ENCODE assay signal across 19 cellular contexts in the genomic region with DNA sequence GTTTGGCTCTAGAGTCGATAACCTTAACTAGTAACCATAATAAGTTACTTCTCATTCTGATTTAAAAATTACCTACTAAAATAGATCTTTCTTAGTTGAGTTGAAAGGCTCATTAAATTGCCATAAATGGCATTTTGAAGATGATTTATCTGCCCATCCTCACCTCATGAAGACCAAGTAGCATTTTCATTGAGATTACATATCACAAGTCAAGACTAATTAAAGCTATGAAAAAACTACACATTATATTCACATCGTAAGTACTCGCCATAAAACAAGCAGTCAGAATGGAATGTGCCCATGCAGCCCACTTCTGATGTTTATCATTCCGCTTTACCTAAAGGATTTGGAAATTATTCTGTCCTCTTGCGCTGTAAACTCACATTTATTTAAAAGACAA.
DNase-seq lines count a peak whose midpoint lies in the region; ATAC-seq and TF ChIP-seq lines count a peak whose summit lies in the region.
"Had no signal": no experiment of that assay in that cellular context is flagged by ENCODE, and none has a peak within 500 bp of the region (broad histone marks: within the 10 kb centered on the region; RNA-seq: fewer than 3 reads in every experiment).

No MANE protein-coding gene starts in this region.

- H3K36me3 Mint-ChIP-seq in activated T-helper 17 cell treated with anti-CD3 and anti-CD28 coated beads, Interleukin-2, amount 50 U/mL, for 72 hours (ENCODE audit: low read depth), result no peaks in the 10 kb centered on the region
- H3K36me3 Mint-ChIP-seq: CD8-positive, alpha-beta T cell had no signal

- no TSS peak for BruUV-seq in IMR-90 (replicated peaks; lab: Mats Ljungman, UMichigan)

- CTCF ChIA-PET in IMR-90 (lab: Yijun Ruan, JAX) (no interaction called here), SK-N-SH (lab: Yijun Ruan, JAX) (interaction anchor here (1.0 kb wide), 1 partner anchor 9 kb away, joined by 4 read pairs; no protein-coding TSS in a partner anchor)

- H3K27ac Mint-ChIP-seq in activated T-helper 17 cell treated with anti-CD3 and anti-CD28 coated beads, Interleukin-2, amount 50 U/mL, for 72 hours, result no peak overlapping the region
- H3K27ac Mint-ChIP-seq: B cell; CD4-positive, alpha-beta T cell; CD8-positive, alpha-beta T cell had no signal

- H3K4me3 ChIP-seq in IMR-90 (ENCODE audit: insufficient read depth, low read depth, low read length) (no peak overlapping the region), SK-N-SH (ENCODE audit: low read depth in 2 of 2, low read length in 1 of 2) (no peak overlapping the region), trophoblast cell (ENCODE audit: low read depth, low read length) (no peak overlapping the region)
- H3K4me3 ChIP-seq: A549; BLaER1 treated with 17β-estradiol and CSF1 and Interleukin-3, amounts not matched to agents 10 nM and 100 nM had no signal

- no peak overlapping the region for H2AFZ ChIP-seq in IMR-90 (replicated peaks; ENCODE audit: low read length, poor library complexity)
- no peak overlapping the region for H2AFZ ChIP-seq in SK-N-SH (ENCODE audit: low read depth)
- no peak overlapping the region for H2AFZ ChIP-seq in trophoblast cell (ENCODE audit: insufficient read depth, low read length, poor library complexity)

- H3K18ac ChIP-seq in IMR-90 (ENCODE audit: low read depth, low read length) (no peak overlapping the region), trophoblast cell (ENCODE audit: low read length) (no peak overlapping the region)

- H3K9me3 Mint-ChIP-seq in activated T-helper 17 cell treated with anti-CD3 and anti-CD28 coated beads, Interleukin-2, amount 50 U/mL, for 72 hours, result no peaks in the 10 kb centered on the region
- H3K9me3 Mint-ChIP-seq: CD8-positive, alpha-beta T cell had no signal

- no peaks in the 10 kb centered on the region for H3K36me3 ChIP-seq in IMR-90 (ENCODE audit: control insufficient read depth, insufficient read depth, low read length)
- H3K36me3 ChIP-seq in SK-N-SH (replicated peaks in 1 of 2; ENCODE audit: control insufficient read depth in 1 of 2, insufficient read depth in 2 of 2, low read length in 1 of 2), result no peaks in the 10 kb centered on the region
- H3K36me3 ChIP-seq in trophoblast cell (ENCODE audit: control insufficient read depth in 1 of 2, insufficient read depth in 2 of 2, low read length in 2 of 2), result peaks cover 1 to 2% of the 10 kb centered on the region in 2 experiments
- H3K36me3 ChIP-seq: BLaER1 treated with 17β-estradiol and CSF1 and Interleukin-3, amounts not matched to agents 10 nM and 100 nM had no signal

- DNase-seq in IMR-90 (no peak), SK-N-SH (no peak), amniotic epithelial cell (ENCODE audit: low read depth) (peak; percentile 30), trophoblast cell (peak; percentile 42 to 81), iPS-NIHi7 (ENCODE audit: extremely low spot score) (no peak)
- DNase-seq in activated CD4-positive, alpha-beta T cell treated with anti-CD3 and anti-CD28 coated beads for 4 hours, result no peak
- DNase-seq: AML-193; Caco-2; Calu3; CD4-positive, alpha-beta T cell; CD8-positive, alpha-beta T cell; DMS79 treated with DMSO at 0.1 percent for 48 hours; GF-D8 had no signal

- H3K9me1 ChIP-seq in IMR-90 (ENCODE audit: insufficient read depth, low read length), result peaks cover 3% of the 10 kb centered on the region

- H3K9me2 ChIP-seq in SK-N-SH, result no peaks in the 10 kb centered on the region

- TF ChIP-seq EP300 in SK-N-SH (IDR thresholded peaks at IDR 0.05; ENCODE audit: borderline replicate concordance in 1 of 2, low read depth in 1 of 2, low read length in 1 of 2), result no peak

- H3K27me3 ChIP-seq in IMR-90 (ENCODE audit: control insufficient read depth, insufficient read depth, low read length) (no peaks in the 10 kb centered on the region), SK-N-SH (ENCODE audit: insufficient read depth) (no peaks in the 10 kb centered on the region), trophoblast cell (ENCODE audit: insufficient read depth, low read length) (no peaks in the 10 kb centered on the region)
- H3K27me3 ChIP-seq: BLaER1 treated with 17β-estradiol and CSF1 and Interleukin-3, amounts not matched to agents 10 nM and 100 nM had no signal

- H4K5ac ChIP-seq in IMR-90 (ENCODE audit: low read depth, low read length), result no peak overlapping the region

- H3K4me1 ChIP-seq in IMR-90 (ENCODE audit: control insufficient read depth, insufficient read depth, low read length) (peaks cover 3% of the 10 kb centered on the region; the same call in 1 of the 2 replicates), SK-N-SH (ENCODE audit: control insufficient read depth in 1 of 2, insufficient read depth in 2 of 2, low read depth in 1 of 2, low read length in 1 of 2) (peaks cover 0 to 17% of the 10 kb centered on the region in 2 experiments; a peak in 3 of 4 replicates), trophoblast cell (ENCODE audit: control insufficient read depth in 1 of 2, insufficient read depth in 2 of 2, low read length in 2 of 2) (no peaks in the 10 kb centered on the region)
- H3K4me1 ChIP-seq: BLaER1 treated with 17β-estradiol and CSF1 and Interleukin-3, amounts not matched to agents 10 nM and 100 nM; Caco-2 had no signal

- no peak overlapping the region for H3K4me3 Mint-ChIP-seq in activated T-helper 17 cell treated with anti-CD3 and anti-CD28 coated beads, Interleukin-2, amount 50 U/mL, for 72 hours
- H3K4me3 Mint-ChIP-seq: B cell; CD4-positive, alpha-beta T cell; CD8-positive, alpha-beta T cell had no signal

- H2BK5ac ChIP-seq in IMR-90 (ENCODE audit: low read depth, low read length, poor library complexity, severe bottlenecking) (no peak overlapping the region), trophoblast cell (ENCODE audit: low read depth, low read length, poor library complexity) (no peak overlapping the region)

- TF ChIP-seq CTCF in IMR-90 (conservative IDR thresholded peaks at IDR 0.05; ENCODE audit: low read depth, low read length) (no peak), SK-N-SH (IDR thresholded peaks at IDR 0.05) (no peak)

- H2AK9ac ChIP-seq in IMR-90 (replicated peaks; ENCODE audit: low read depth, low read length, poor library complexity), result no peak overlapping the region

- H2BK120ac ChIP-seq in IMR-90 (ENCODE audit: low read depth, low read length), result no peak overlapping the region
- H2BK120ac ChIP-seq in trophoblast cell (ENCODE audit: insufficient read depth, low read length, poor library complexity), result no peak overlapping the region

- H3K79me1 ChIP-seq in IMR-90 (ENCODE audit: low read depth in 1 of 2, low read length in 2 of 2), result no peaks in the 10 kb centered on the region
- H3K79me1 ChIP-seq in trophoblast cell (ENCODE audit: low read length), result no peaks in the 10 kb centered on the region

- H4K8ac ChIP-seq in IMR-90 (ENCODE audit: low read depth in 2 of 2, low read length in 2 of 2), result no peak overlapping the region
- no peak overlapping the region for H4K8ac ChIP-seq in trophoblast cell (ENCODE audit: low read depth, low read length)

- no peak overlapping the region for H4K12ac ChIP-seq in trophoblast cell (ENCODE audit: low read depth, low read length)

- no peaks in the 10 kb centered on the region for H3K27me3 Mint-ChIP-seq in activated T-helper 17 cell treated with anti-CD3 and anti-CD28 coated beads, Interleukin-2, amount 50 U/mL, for 72 hours
- H3K27me3 Mint-ChIP-seq: B cell; CD4-positive, alpha-beta T cell had no signal

- H2AK5ac ChIP-seq in IMR-90 (ENCODE audit: low read depth, low read length) (no peak overlapping the region), trophoblast cell (ENCODE audit: low read length) (no peak overlapping the region)

- H3K4ac ChIP-seq in IMR-90 (ENCODE audit: low read depth, low read length), result no peak overlapping the region
- no peak overlapping the region for H3K4ac ChIP-seq in trophoblast cell (ENCODE audit: low read depth, low read length)

- H3K23ac ChIP-seq in IMR-90 (ENCODE audit: low read depth, low read length), result no peak overlapping the region
- no peak overlapping the region for H3K23ac ChIP-seq in trophoblast cell (ENCODE audit: low read length)

- TF ChIP-seq RAD21 in IMR-90 (IDR thresholded peaks at IDR 0.05; ENCODE audit: low read length) (no peak), SK-N-SH (IDR thresholded peaks at IDR 0.05; ENCODE audit: low read length) (no peak)

- H2BK20ac ChIP-seq in IMR-90 (ENCODE audit: low read depth, low read length), result peak overlapping the region; percentile 53; the same call in 1 of the 2 replicates

- H3K27ac ChIP-seq in IMR-90 (ENCODE audit: insufficient read depth, low read length), result no peak overlapping the region
- H3K27ac ChIP-seq in SK-N-SH (ENCODE audit: low read depth in 2 of 2, low read length in 1 of 2), result 0 out of 4 replicates have a peak overlapping the region, but pooled peaks of 1 of the 2 experiments have one; percentile 75
- no peak overlapping the region for H3K27ac ChIP-seq in trophoblast cell (ENCODE audit: low read depth, low read length)
- H3K27ac ChIP-seq: 22Rv1; BLaER1 treated with 17β-estradiol and CSF1 and Interleukin-3, amounts not matched to agents 10 nM and 100 nM; C4-2B had no signal

- dilution Hi-C loops in IMR-90 (cut with HindIII; ENCODE audit: low sequenced_read_pairs, unreplicated experiment), result no loop called here

- H3K4me2 ChIP-seq in IMR-90 (ENCODE audit: low read depth, low read length) (no peak overlapping the region), SK-N-SH (no peak overlapping the region), trophoblast cell (ENCODE audit: low read length) (no peak overlapping the region)
- H3K4me2 ChIP-seq: BLaER1 treated with 17β-estradiol and CSF1 and Interleukin-3, amounts not matched to agents 10 nM and 100 nM had no signal

- H3K79me2 ChIP-seq in SK-N-SH (ENCODE audit: insufficient read depth) (no peaks in the 10 kb centered on the region), trophoblast cell (ENCODE audit: control insufficient read depth, insufficient read depth, low read length, poor library complexity) (no peaks in the 10 kb centered on the region)

- 0 out of 3 replicates have a peak overlapping the region, but pooled peaks have one; percentile 7 for H2BK15ac ChIP-seq in IMR-90 (ENCODE audit: low read depth, low read length)

- no peak overlapping the region for H3K9ac ChIP-seq in IMR-90 (ENCODE audit: low read depth, low read length)
- H3K9ac ChIP-seq in SK-N-SH, result no peak overlapping the region
- H3K9ac ChIP-seq in trophoblast cell (ENCODE audit: low read length), result no peak overlapping the region
- H3K9ac ChIP-seq: BLaER1 treated with 17β-estradiol and CSF1 and Interleukin-3, amounts not matched to agents 10 nM and 100 nM had no signal

- H3K14ac ChIP-seq in IMR-90 (replicated peaks; ENCODE audit: low read depth, low read length) (peak overlapping the region; percentile 7; the same call in 1 of the 2 replicates), trophoblast cell (ENCODE audit: low read length) (no peak overlapping the region)

- H2BK12ac ChIP-seq in trophoblast cell (ENCODE audit: low read length), result no peak overlapping the region

- no peak for ATAC-seq in IMR-90 (ENCODE audit: low read depth)
- ATAC-seq in activated T-helper 17 cell treated with anti-CD3 and anti-CD28 coated beads, Interleukin-2, amount 50 U/mL, for 72 hours (replicated peaks), result no peak
- ATAC-seq: A549; CD8-positive, alpha-beta T cell had no signal

- H4K91ac ChIP-seq in IMR-90 (ENCODE audit: insufficient read depth, low read depth, low read length), result no peak overlapping the region
- H4K91ac ChIP-seq in trophoblast cell (ENCODE audit: low read depth, low read length), result no peak overlapping the region

- in situ Hi-C loops in IMR-90 (cut with MboI; ENCODE audit: low sequenced_read_pairs), result no loop called here

- no peak for TF ChIP-seq POLR2A in IMR-90 (IDR thresholded peaks at IDR 0.05; ENCODE audit: low read depth, low read length)

- H3F3A ChIP-seq in SK-N-SH (replicated peaks; ENCODE audit: insufficient read depth), result peaks cover 16% of the 10 kb centered on the region

- H4K20me1 ChIP-seq in IMR-90 (ENCODE audit: insufficient read depth, low read length) (no peaks in the 10 kb centered on the region), SK-N-SH (ENCODE audit: insufficient read depth) (no peaks in the 10 kb centered on the region)
- H4K20me1 ChIP-seq: BLaER1 treated with 17β-estradiol and CSF1 and Interleukin-3, amounts not matched to agents 10 nM and 100 nM had no signal

- H3K56ac ChIP-seq in IMR-90 (ENCODE audit: extremely low read depth, insufficient read depth, low read length), result no peak overlapping the region

- H3K9me3 ChIP-seq in IMR-90 (ENCODE audit: control insufficient read depth, insufficient read depth, low read length), result no peaks in the 10 kb centered on the region
- H3K9me3 ChIP-seq in SK-N-SH, result no peaks in the 10 kb centered on the region
- no peaks in the 10 kb centered on the region for H3K9me3 ChIP-seq in trophoblast cell (ENCODE audit: insufficient read depth, low read depth, low read length)
- H3K9me3 ChIP-seq: A549; BLaER1 treated with 17β-estradiol and CSF1 and Interleukin-3, amounts not matched to agents 10 nM and 100 nM; Caco-2 had no signal

- intact Hi-C loops in IMR-90 (cut with micrococcal nuclease), result no loop called here

- POLR2A ChIA-PET in IMR-90 (lab: Charles Lee; ENCODE audit: unreplicated experiment) (no interaction called here), SK-N-SH (lab: Yijun Ruan, JAX) (no interaction called here)

- no peaks in the 10 kb centered on the region for H3K4me1 Mint-ChIP-seq in activated T-helper 17 cell treated with anti-CD3 and anti-CD28 coated beads, Interleukin-2, amount 50 U/mL, for 72 hours
- H3K4me1 Mint-ChIP-seq: B cell had no signal

- no CpG with 5 or more reads among the region's 5 CpGs for WGBS in IMR-90 (ENCODE audit: extremely low coverage in 2 of 2, insufficient read length in 1 of 2), 2 experiments
- 76% methylated on average over 5 of the region's 5 CpGs for WGBS in SK-N-SH (ENCODE audit: low lambda C conversion rate)
- WGBS in trophoblast cell (ENCODE audit: extremely low coverage, insufficient coverage, insufficient read length), result no CpG with 5 or more reads among the region's 5 CpGs

Comparison
In these comparisons a context has a peak if more than half of its experiments do, and no peak if none do; other contexts are left out.
1. DNase-seq: peak in amniotic epithelial cell (single experiment) and trophoblast cell (2 of 2); none in IMR-90 (single experiment), SK-N-SH (single experiment), activated CD4-positive, alpha-beta T cell treated with anti-CD3 and anti-CD28 coated beads for 4 hours (0 of 2) and iPS-NIHi7 (single experiment).